ENCODE assay signal across 21 cellular contexts in the genomic region with DNA sequence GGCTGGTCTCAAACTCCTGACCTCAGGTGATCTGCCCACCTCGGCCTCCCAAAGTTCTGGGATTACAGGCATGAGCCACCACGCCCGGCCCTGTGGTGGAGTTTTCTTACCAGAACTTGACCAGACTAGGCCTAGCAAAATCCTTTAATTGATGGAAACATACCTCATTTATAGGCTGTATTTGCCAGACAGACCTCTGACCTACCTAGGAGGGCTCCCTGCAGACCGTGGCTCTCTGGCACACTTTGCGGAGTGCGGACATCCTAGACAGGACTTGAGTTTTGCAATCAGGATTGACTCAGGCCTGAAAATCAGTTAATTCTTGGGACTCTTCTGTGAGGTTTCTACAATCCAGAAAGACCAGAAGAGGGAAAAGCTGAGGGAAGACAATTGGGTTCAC. TPM values are rescaled to one million over a fixed set of nuclear protein-coding genes. Genes with fewer than 3 reads are reported as not detected.
DNase-seq lines count a peak whose midpoint lies in the region; ATAC-seq and TF ChIP-seq lines count a peak whose summit lies in the region.
"Had no signal": no experiment of that assay in that cellular context is flagged by ENCODE, and none has a peak within 500 bp of the region (broad histone marks: within the 10 kb centered on the region; RNA-seq: fewer than 3 reads in every experiment).

No MANE protein-coding gene starts in this region.

- no peaks in the 10 kb centered on the region for H3K36me3 ChIP-seq in right atrium auricular region

- peaks cover 0 to 26% of the 10 kb centered on the region in 2 donors for H3K4me1 ChIP-seq in right atrium auricular region

- H3K9me3 ChIP-seq in right atrium auricular region: no peaks in the 10 kb centered on the region

- POLR2A ChIA-PET in RWPE1 (lab: Yijun Ruan, JAX; ENCODE audit: low non-redundant PET): no interaction called here

- peak overlapping the region; percentile 68 to 82 for H3K27ac ChIP-seq in right atrium auricular region
- H3K27ac ChIP-seq in cingulate gyrus (ENCODE audit: low read depth, low read length): peak overlapping the region; percentile 73
- H3K27ac ChIP-seq in layer of hippocampus (ENCODE audit: low read depth, low read length): peak overlapping the region; percentile 90
- peak overlapping the region; percentile 82 for H3K27ac ChIP-seq in temporal lobe (ENCODE audit: low read depth, low read length)
- H3K27ac ChIP-seq in RWPE1: no peak overlapping the region

- no peaks in the 10 kb centered on the region for H3K27me3 ChIP-seq in right atrium auricular region
- H3K27me3 ChIP-seq in layer of hippocampus (ENCODE audit: control insufficient read depth, insufficient read depth, low read length): no peaks in the 10 kb centered on the region

- no peak overlapping the region for H3K4me3 ChIP-seq in right atrium auricular region
- H3K4me3 ChIP-seq: K562 had no signal

- no peak for TF ChIP-seq CTCF in right atrium auricular region (IDR thresholded peaks at IDR 0.05)
- TF ChIP-seq CTCF in RWPE1 (conservative IDR thresholded peaks at IDR 0.05; ENCODE audit: low read depth): no peak

- CTCF ChIA-PET in RWPE1 (lab: Yijun Ruan, JAX): no interaction called here

- DNase-seq in right atrium auricular region (ENCODE audit: low spot score): no peak
- no peak for DNase-seq in left ventricle myocardium superior
- no peak for DNase-seq in stimulated activated CD8-positive, alpha-beta memory T cell treated with anti-CD3 and anti-CD28 coated beads, Interleukin-4, amount 100 ng/mL, for 48 hours
- DNase-seq in RWPE1 (ENCODE audit: low spot score): no peak
- no peak for DNase-seq in glomerular visceral epithelial cell (ENCODE audit: extremely low spot score)
- DNase-seq: DMS53; GDM1; MM.1S; NCI-H1092; NCI-H1436; NCI-H2029; NCI-H226; NCI-H510A treated with DMSO at 0.1 percent for 48 hours; NCI-H774; NK-92 treated with Interleukin-12 subunit alpha and Interleukin-12 subunit beta, amount 100 ng/mL, for 24 hours; SIG-M5 had no signal

- no peak for ATAC-seq in left ventricle myocardium superior
- ATAC-seq: HepG2, K562 had no signal

- intact Hi-C loops in left ventricle myocardium superior (cut with micrococcal nuclease): no loop called here

RNA-seq across cellular contexts. Expression of gene FEZ1, which starts 53.1 kb away (rescaled TPM):
- 10 to 100 TPM; 70.0 to 72.6 TPM for total RNA-seq in right atrium auricular region
- total RNA-seq in left ventricle myocardium superior: 49.9 TPM
- 226 TPM for total RNA-seq in temporal lobe
- total RNA-seq: HepG2 had no signal
